25 cellular contexts compared by ENCODE assay signal in the genomic region with DNA sequence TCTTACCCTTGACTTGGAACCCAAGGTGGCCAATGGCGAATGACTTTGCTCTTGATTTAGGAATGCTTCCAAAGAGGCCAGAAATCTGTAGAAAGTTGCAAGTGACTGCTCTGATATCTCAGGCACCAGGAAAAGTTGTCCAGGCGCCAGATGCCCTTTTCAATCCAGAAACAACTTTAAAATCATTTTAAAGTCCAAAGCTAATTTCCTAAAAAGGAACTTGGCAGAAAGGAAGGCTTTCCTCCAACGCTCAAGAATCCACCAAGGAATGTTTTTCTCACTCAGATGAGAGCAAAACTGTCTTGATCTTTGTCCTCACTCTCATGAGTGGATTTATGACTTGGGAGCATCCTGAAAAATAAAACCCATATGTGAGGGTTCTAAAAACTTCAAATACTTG. TPM values are rescaled to one million over a fixed set of nuclear protein-coding genes. Genes with fewer than 3 reads are reported as not detected.
DNase-seq lines count a peak whose midpoint lies in the region; ATAC-seq and TF ChIP-seq lines count a peak whose summit lies in the region.
"Had no signal": no experiment of that assay in that cellular context is flagged by ENCODE, and none has a peak within 500 bp of the region (broad histone marks: within the 10 kb centered on the region; RNA-seq: fewer than 3 reads in every experiment).

No MANE protein-coding gene starts in this region.

- H3K9me3 ChIP-seq in heart right ventricle, result no peaks in the 10 kb centered on the region
- H3K9me3 ChIP-seq in colonic mucosa, result no peaks in the 10 kb centered on the region
- H3K9me3 ChIP-seq: SJCRH30 had no signal

- no peaks in the 10 kb centered on the region for H3K36me3 ChIP-seq in heart right ventricle
- H3K36me3 ChIP-seq in colonic mucosa, result no peaks in the 10 kb centered on the region
- H3K36me3 ChIP-seq: SJCRH30 had no signal

- H3K4me1 ChIP-seq in heart right ventricle, result no peaks in the 10 kb centered on the region
- no peaks in the 10 kb centered on the region for H3K4me1 ChIP-seq in colonic mucosa
- H3K4me1 ChIP-seq: SJCRH30 had no signal

- TF ChIP-seq CTCF in heart right ventricle (IDR thresholded peaks at IDR 0.05), result no peak
- TF ChIP-seq CTCF in colonic mucosa (IDR thresholded peaks at IDR 0.05), result no peak

- WGBS in heart right ventricle, 2 donors, result 62 to 64% methylated on average over 3 of the region's 3 CpGs

- DNase-seq in left cardiac atrium (peak; percentile 54), heart right ventricle (no peak), fibroblast of peridontal ligament (ENCODE audit: extremely low read depth) (peak; percentile 5), sciatic nerve (ENCODE audit: low spot score) (no peak), colonic mucosa (no peak), NCI-H1694 (lab: John Stamatoyannopoulos, UW) (no peak), NCI-H2171 treated with DMSO at 0.1 percent for 48 hours (lab: John Stamatoyannopoulos, UW) (no peak)
- DNase-seq: 8988T; Calu3; CD8-positive, alpha-beta memory T cell; DMS153; GDM1; HCEC 1CT; KG1; NCI-H1092; NCI-H146; NCI-H2029 treated with DMSO at 0.1 percent for 48 hours; NCI-H2171; NCI-H526; OCI-M1; SJCRH30 had no signal

- ATAC-seq in left cardiac atrium (no peak), heart right ventricle (no peak), sciatic nerve (peak; percentile 47), HG02610 (IDR thresholded peaks at IDR 0.05; ENCODE audit: unreplicated experiment) (no peak)
- ATAC-seq: GM23338 had no signal

- H3K9ac ChIP-seq in colonic mucosa (ENCODE audit: low read depth in 2 of 2, low read length in 2 of 2), result no peak overlapping the region

- intact Hi-C loops in left cardiac atrium (cut with DNase I), result no loop called here
- intact Hi-C loops in heart right ventricle (cut with DNase I), result no loop called here
- intact Hi-C loops in sciatic nerve (cut with DNase I), result no loop called here
- intact Hi-C loops in colonic mucosa (cut with DNase I), result no loop called here

- H3K27ac ChIP-seq in heart right ventricle (no peak overlapping the region), colonic mucosa (no peak overlapping the region)
- H3K27ac ChIP-seq: C4-2B, SJCRH30 had no signal

- H3K4me3 ChIP-seq in heart right ventricle (no peak overlapping the region), colonic mucosa (no peak overlapping the region)
- H3K4me3 ChIP-seq: GM23338, SJCRH30 had no signal

- H3K27me3 ChIP-seq in heart right ventricle (peaks cover 0 to 7% (median 0%) of the 10 kb centered on the region in 7 donors), colonic mucosa (no peaks in the 10 kb centered on the region)
- H3K27me3 ChIP-seq: SJCRH30 had no signal

RNA-seq across cellular contexts. Expression of a gene that starts 5.3 kb away (rescaled TPM):
- total RNA-seq in left cardiac atrium (1 to 10 TPM; 1.6 TPM), heart right ventricle (under 1 TPM in 7 of 10 donors, not detected in 3; 0.27 to 0.75 (median 0.62) TPM), sciatic nerve (17.5 TPM), colonic mucosa (10 to 100 TPM; 25.6 to 34.0 TPM)
- under 1 TPM; 0.42 to 0.44 TPM for polyA plus RNA-seq in heart right ventricle
- total RNA-seq: SJCRH30 had no signal
- polyA plus RNA-seq: CD8-positive, alpha-beta memory T cell had no signal

RNA-seq across cellular contexts. Expression of a gene that starts 24.7 kb away (rescaled TPM):
- total RNA-seq in left cardiac atrium, result not detected
- not detected for total RNA-seq in heart right ventricle
- not detected for polyA plus RNA-seq in heart right ventricle
- not detected for total RNA-seq in sciatic nerve
- not detected for total RNA-seq in colonic mucosa
- total RNA-seq: Calu3; CD8-positive, alpha-beta memory T cell; GM23338; SJCRH30 had no signal
- polyA plus RNA-seq: AG04450; CD8-positive, alpha-beta memory T cell; GM23338 had no signal

RNA-seq across cellular contexts. Expression of a gene that starts 52.4 kb away (rescaled TPM):
- total RNA-seq in left cardiac atrium (1 to 10 TPM; 7.2 to 9.3 TPM), heart right ventricle (10 to 100 TPM in 1 of 10 donors, 1 to 10 TPM in 9; 2.9 to 17.2 (median 5.7) TPM), sciatic nerve (56.3 TPM), colonic mucosa (1 to 10 TPM; 6.5 to 7.1 TPM)
- 1 to 10 TPM; 3.6 to 7.5 TPM for polyA plus RNA-seq in heart right ventricle
- total RNA-seq: Calu3 had no signal

Comparison
In these comparisons a context has a peak if more than half of its experiments do, and no peak if none do; other contexts are left out.
1. DNase-seq: peak in left cardiac atrium (single experiment) and fibroblast of peridontal ligament (single experiment); none in heart right ventricle (0 of 2), sciatic nerve (single experiment), colonic mucosa (single experiment), NCI-H1694 (single experiment) and NCI-H2171 treated with DMSO at 0.1 percent for 48 hours (single experiment).